Comparison of ENCODE assay signal across 7 cellular contexts in genomic region chr7:127107601-127108007, GRCh38.
DNase-seq lines count a peak whose midpoint lies in the region; ATAC-seq and TF ChIP-seq lines count a peak whose summit lies in the region.

No MANE protein-coding gene starts in this region.

- no peak overlapping the region for H3K27ac Mint-ChIP-seq in stimulated activated memory B cell treated with anti-CD40 and anti-IgM and Interleukin-4, amounts not matched to agents 10 μg/mL and 1 μg/mL and 100 μg/mL, for 72 hours

- H3K4me1 Mint-ChIP-seq in stimulated activated memory B cell treated with anti-CD40 and anti-IgM and Interleukin-4, amounts not matched to agents 10 μg/mL and 1 μg/mL and 100 μg/mL, for 72 hours = no peaks in the 10 kb centered on the region

- H3K4me1 ChIP-seq in colonic mucosa = no peaks in the 10 kb centered on the region
- no peaks in the 10 kb centered on the region for H3K4me1 ChIP-seq in mucosa of descending colon (ENCODE audit: low read depth)

- H3K36me3 Mint-ChIP-seq in stimulated activated memory B cell treated with anti-CD40 and anti-IgM and Interleukin-4, amounts not matched to agents 10 μg/mL and 1 μg/mL and 100 μg/mL, for 72 hours = no peaks in the 10 kb centered on the region

- H3K27me3 ChIP-seq in colonic mucosa = no peaks in the 10 kb centered on the region

- no peak overlapping the region for H3K9ac ChIP-seq in colonic mucosa (ENCODE audit: low read depth in 2 of 2, low read length in 2 of 2)

- H3K27me3 Mint-ChIP-seq in stimulated activated memory B cell treated with anti-CD40 and anti-IgM and Interleukin-4, amounts not matched to agents 10 μg/mL and 1 μg/mL and 100 μg/mL, for 72 hours = peaks cover 10% of the 10 kb centered on the region

- no peak overlapping the region for H3K4me3 Mint-ChIP-seq in stimulated activated memory B cell treated with anti-CD40 and anti-IgM and Interleukin-4, amounts not matched to agents 10 μg/mL and 1 μg/mL and 100 μg/mL, for 72 hours

- H3K36me3 ChIP-seq in colonic mucosa (no peaks in the 10 kb centered on the region), mucosa of descending colon (ENCODE audit: low read depth) (no peaks in the 10 kb centered on the region)

- H3K9me3 Mint-ChIP-seq in stimulated activated memory B cell treated with anti-CD40 and anti-IgM and Interleukin-4, amounts not matched to agents 10 μg/mL and 1 μg/mL and 100 μg/mL, for 72 hours = peaks cover 10% of the 10 kb centered on the region

- ATAC-seq in GM19468 (IDR thresholded peaks at IDR 0.05; ENCODE audit: extremely low read depth, unreplicated experiment) (peak; percentile 73), HG03432 (IDR thresholded peaks at IDR 0.05; ENCODE audit: unreplicated experiment) (peak; percentile 95), mucosa of descending colon (peak; percentile 88)
- ATAC-seq in stimulated activated memory B cell treated with anti-CD40 and anti-IgM and Interleukin-4, amounts not matched to agents 10 μg/mL and 1 μg/mL and 100 μg/mL, for 72 hours = no peak

- peak; percentile 56 for TF ChIP-seq CTCF in colonic mucosa (IDR thresholded peaks at IDR 0.05)
- no peak for TF ChIP-seq CTCF in mucosa of descending colon (IDR thresholded peaks at IDR 0.05)

- peak; percentile 26 for DNase-seq in GM03348 (ENCODE audit: low spot score)
- DNase-seq in RPMI7951 (ENCODE audit: low read depth) = peak; percentile 50
- peak; percentile 58 for DNase-seq in colonic mucosa
- DNase-seq in mucosa of descending colon = peak in 2 of 3 donors; percentile 27 to 85

- H3K4me3 ChIP-seq in colonic mucosa = no peak overlapping the region
- H3K4me3 ChIP-seq in mucosa of descending colon = no peak overlapping the region

- intact Hi-C loops in colonic mucosa (cut with DNase I) = loop anchor here (5.0 kb wide), 1 partner anchor 145 kb away; the partner anchor contains the start of gene GRM8
- intact Hi-C loops in mucosa of descending colon (cut with DNase I, micrococcal nuclease) = no loop called here

- no peak overlapping the region for H3K27ac ChIP-seq in colonic mucosa

- H3K9me3 ChIP-seq in colonic mucosa (no peaks in the 10 kb centered on the region), mucosa of descending colon (no peaks in the 10 kb centered on the region)
